8 cellular contexts compared by ENCODE assay signal in the genomic region with DNA sequence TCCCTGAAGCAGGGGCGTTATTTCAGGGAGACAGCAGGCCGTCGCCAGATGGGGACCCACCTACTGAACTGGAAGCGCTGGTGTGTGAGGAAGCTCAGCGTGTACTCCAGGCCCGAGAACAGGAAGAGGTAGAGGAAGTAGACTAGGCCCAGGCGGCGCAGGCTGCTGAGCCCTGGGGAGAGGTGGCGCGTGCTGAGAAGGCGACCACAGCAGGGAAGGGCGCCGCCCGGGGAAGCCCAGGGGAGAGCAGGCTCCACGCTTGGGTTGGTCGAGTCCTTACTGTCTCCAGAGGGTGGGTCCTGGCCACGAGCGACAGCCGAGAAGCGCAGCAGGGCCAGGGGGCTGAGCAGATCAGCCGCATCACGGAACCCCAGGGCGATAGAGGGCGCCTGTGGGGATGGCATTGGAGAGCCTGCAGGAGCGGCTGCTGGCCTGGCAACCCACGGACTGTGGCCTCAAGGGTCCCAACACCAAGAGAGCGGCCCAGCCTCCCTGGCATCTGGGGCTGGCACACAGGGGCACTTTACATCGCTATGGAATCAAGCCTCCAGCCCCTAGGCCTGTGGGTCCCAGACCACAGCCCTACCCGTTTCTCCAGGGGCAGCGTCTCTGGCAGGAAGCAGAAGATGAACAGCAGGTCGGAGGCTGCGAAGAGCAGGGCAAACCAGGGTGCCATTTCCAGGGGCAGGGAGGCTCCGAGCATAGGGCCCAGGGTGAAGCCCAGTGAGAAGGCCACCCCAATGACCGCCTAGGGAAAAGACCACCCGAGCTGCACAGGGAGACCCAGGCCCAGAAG. TPM values are rescaled to one million over a fixed set of nuclear protein-coding genes. Genes with fewer than 3 reads are reported as not detected.
DNase-seq lines count a peak whose midpoint lies in the region; ATAC-seq lines count a peak whose summit lies in the region.

No MANE protein-coding gene starts in this region.

- no peak overlapping the region for H2BK5ac ChIP-seq in neuronal stem cell (ENCODE audit: low read length)

- H3K4me1 Mint-ChIP-seq in dendritic cell treated with granulocyte-macrophage colony-stimulating factor and Interleukin-4, amounts not matched to agents 40 ng/mL and 50 ng/mL, for 4 days (ENCODE audit: low read depth) = peaks cover 43% of the 10 kb centered on the region

- H3K14ac ChIP-seq in neuronal stem cell (ENCODE audit: low read length) = no peak overlapping the region

- H2BK12ac ChIP-seq in neuronal stem cell (ENCODE audit: low read length) = no peak overlapping the region

- peaks cover 62% of the 10 kb centered on the region for H3K36me3 Mint-ChIP-seq in dendritic cell treated with granulocyte-macrophage colony-stimulating factor and Interleukin-4, amounts not matched to agents 40 ng/mL and 50 ng/mL, for 4 days (ENCODE audit: low read depth)

- no peak overlapping the region for H2BK15ac ChIP-seq in neuronal stem cell (ENCODE audit: low read length)

- H4K8ac ChIP-seq in neuronal stem cell (ENCODE audit: low read depth, low read length) = no peak overlapping the region

- no peak overlapping the region for H2BK120ac ChIP-seq in neuronal stem cell (ENCODE audit: low read depth, low read length)

- DNase-seq in T-helper 2 cell (peak in 4 of 5 experiments; percentile 26 to 82 (median 56)), neuronal stem cell (ENCODE audit: low spot score) (no peak), COR-L47 (lab: John Stamatoyannopoulos, UW) (no peak), dedifferentiated amniotic fluid mesenchymal stem cell (ENCODE audit: extremely low spot score) (no peak)

- no peak overlapping the region for H3K4me2 ChIP-seq in neuronal stem cell (ENCODE audit: insufficient read depth, low read length, poor library complexity, severe bottlenecking)

- no peak overlapping the region for H2AK5ac ChIP-seq in neuronal stem cell (ENCODE audit: low read depth, low read length)

- intact Hi-C loops in dendritic cell treated with granulocyte-macrophage colony-stimulating factor and Interleukin-4, amounts not matched to agents 40 ng/mL and 50 ng/mL, for 4 days (cut with micrococcal nuclease) = loop anchor here (5.0 to 10.0 kb wide), 3 partner anchors 87 to 175 kb away; a partner anchor contains a TSS

- H3K9ac ChIP-seq in neuronal stem cell (ENCODE audit: low read depth, low read length, poor library complexity) = peak overlapping the region; percentile 38

- peak; percentile 45 for ATAC-seq in GM18511 (IDR thresholded peaks at IDR 0.05; ENCODE audit: unreplicated experiment)
- ATAC-seq in HG02852 (IDR thresholded peaks at IDR 0.05; ENCODE audit: unreplicated experiment) = peak; percentile 38
- no peak for ATAC-seq in HG03135 (IDR thresholded peaks at IDR 0.05; ENCODE audit: unreplicated experiment)

- H3K36me3 ChIP-seq in neuronal stem cell (replicated peaks in 1 of 2; ENCODE audit: control insufficient read depth in 2 of 2, insufficient read depth in 2 of 2, low read length in 2 of 2) = peaks cover 33 to 74% of the 10 kb centered on the region in 2 donors

- H3K27me3 Mint-ChIP-seq in dendritic cell treated with granulocyte-macrophage colony-stimulating factor and Interleukin-4, amounts not matched to agents 40 ng/mL and 50 ng/mL, for 4 days = no peaks in the 10 kb centered on the region

- WGBS in neuronal stem cell (ENCODE audit: extremely low coverage in 2 of 2, insufficient read length in 2 of 2, insufficient replicate concordance in 1 of 2), 2 donors = no CpG with 5 or more reads among the region's 35 CpGs

- peak overlapping the region; percentile 75 for H3K27ac Mint-ChIP-seq in dendritic cell treated with granulocyte-macrophage colony-stimulating factor and Interleukin-4, amounts not matched to agents 40 ng/mL and 50 ng/mL, for 4 days

- no peak overlapping the region for H3K4me3 ChIP-seq in neuronal stem cell (ENCODE audit: low read length in 2 of 2)

- H3K27me3 ChIP-seq in neuronal stem cell (ENCODE audit: control insufficient read depth in 3 of 3, insufficient read depth in 3 of 3, low read depth in 1 of 3, low read length in 3 of 3) = no peaks in the 10 kb centered on the region

- no peaks in the 10 kb centered on the region for H3K9me3 ChIP-seq in neuronal stem cell (replicated peaks in 1 of 2; ENCODE audit: control insufficient read depth in 2 of 2, insufficient read depth in 1 of 2, low read depth in 1 of 2, low read length in 2 of 2)

- no peak overlapping the region for H3K18ac ChIP-seq in neuronal stem cell (ENCODE audit: low read length)

- H3K4me3 Mint-ChIP-seq in dendritic cell treated with granulocyte-macrophage colony-stimulating factor and Interleukin-4, amounts not matched to agents 40 ng/mL and 50 ng/mL, for 4 days = peak overlapping the region; percentile 20

- H3K27ac ChIP-seq in neuronal stem cell (replicated peaks; ENCODE audit: low read length) = no peak overlapping the region

- H3K4me1 ChIP-seq in neuronal stem cell (ENCODE audit: control insufficient read depth in 2 of 2, insufficient read depth in 1 of 2, low read depth in 1 of 2, low read length in 2 of 2) = peaks cover 6 to 8% of the 10 kb centered on the region in 2 donors

- no peaks in the 10 kb centered on the region for H3K9me3 Mint-ChIP-seq in dendritic cell treated with granulocyte-macrophage colony-stimulating factor and Interleukin-4, amounts not matched to agents 40 ng/mL and 50 ng/mL, for 4 days

- no peak overlapping the region for H3K23ac ChIP-seq in neuronal stem cell (ENCODE audit: low read depth, low read length, poor library complexity)

- H2AFZ ChIP-seq in neuronal stem cell (ENCODE audit: low read length) = no peak overlapping the region

- no peak overlapping the region for H4K91ac ChIP-seq in neuronal stem cell (ENCODE audit: low read depth, low read length, poor library complexity)

- H3K79me1 ChIP-seq in neuronal stem cell (ENCODE audit: low read depth, low read length) = peaks cover 18% of the 10 kb centered on the region

- H3K4ac ChIP-seq in neuronal stem cell (ENCODE audit: low read length) = no peak overlapping the region

RNA-seq across cellular contexts. Expression of a gene that starts 31.2 kb away (rescaled TPM):
- 21.4 TPM for polyA plus RNA-seq in neuronal stem cell (2013, experiment 1 of 2)
- polyA plus RNA-seq in neuronal stem cell (2013, experiment 2 of 2) = 21.1 TPM

RNA-seq across cellular contexts. Expression of a gene that starts 31.4 kb away (rescaled TPM):
- polyA plus RNA-seq in neuronal stem cell (2013, experiment 1 of 2) = 4.2 TPM
- 3.7 TPM for polyA plus RNA-seq in neuronal stem cell (2013, experiment 2 of 2)

Comparison
In these comparisons a context has a peak if more than half of its experiments do, and no peak if none do; other contexts are left out.
1. DNase-seq: peak in T-helper 2 cell (4 of 5); none in neuronal stem cell (single experiment), COR-L47 (single experiment) and dedifferentiated amniotic fluid mesenchymal stem cell (single experiment).